Comparison of ENCODE assay signal across 8 cellular contexts in the genomic region with DNA sequence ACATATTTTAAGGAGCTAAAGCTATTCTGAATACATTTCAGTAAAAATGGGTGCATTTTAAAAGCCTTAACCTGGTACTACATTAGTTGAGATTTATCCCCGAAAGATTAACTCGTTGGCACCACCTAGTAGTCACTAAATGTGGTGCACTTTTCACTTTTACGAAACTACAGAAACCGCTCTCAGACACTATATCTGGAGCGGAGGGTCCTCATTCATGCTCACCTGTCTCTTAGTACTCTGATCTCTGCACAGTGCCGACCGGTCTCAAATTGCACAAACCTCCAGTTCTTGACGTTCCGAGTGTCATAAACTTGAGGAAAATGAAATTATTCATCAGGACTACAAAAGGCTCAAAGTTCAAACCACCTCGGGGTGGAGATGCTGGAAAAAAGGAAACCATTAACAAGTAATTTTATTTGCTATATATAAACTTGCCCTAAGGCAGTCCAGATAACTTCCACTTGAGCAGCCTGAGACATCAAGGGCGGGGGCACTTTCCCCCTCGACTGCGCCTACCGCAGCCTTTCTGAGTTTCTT. TPM values are rescaled to one million over a fixed set of nuclear protein-coding genes. Genes with fewer than 3 reads are reported as not detected.
DNase-seq lines count a peak whose midpoint lies in the region; ATAC-seq and TF ChIP-seq lines count a peak whose summit lies in the region.

No MANE protein-coding gene starts in this region.

- TF ChIP-seq CTCF in HFF-Myc (IDR thresholded peaks at IDR 0.05; ENCODE audit: low read depth, low read length, missing control alignments) (peak; percentile 27), fibroblast of mammary gland (conservative IDR thresholded peaks at IDR 0.05; ENCODE audit: control insufficient read depth, insufficient read depth, low read depth, low read length) (peak; percentile 65)

- peak overlapping the region; percentile 91 for H3K27ac Mint-ChIP-seq in activated CD4-positive, alpha-beta memory T cell treated with anti-CD3 and anti-CD28 coated beads for 36 hours
- H3K27ac Mint-ChIP-seq in naive thymus-derived CD4-positive, alpha-beta T cell, result peak overlapping the region; percentile 93 to 99 (median 97)

- no peaks in the 10 kb centered on the region for H3K9me3 ChIP-seq in naive thymus-derived CD4-positive, alpha-beta T cell (ENCODE audit: control insufficient read depth in 2 of 3, low read length in 3 of 3)

- no peaks in the 10 kb centered on the region for H3K27me3 ChIP-seq in naive thymus-derived CD4-positive, alpha-beta T cell (ENCODE audit: control insufficient read depth in 2 of 2, insufficient read depth in 2 of 2, low read length in 2 of 2)

- no peaks in the 10 kb centered on the region for H3K27me3 Mint-ChIP-seq in activated CD4-positive, alpha-beta memory T cell treated with anti-CD3 and anti-CD28 coated beads for 36 hours
- no peaks in the 10 kb centered on the region for H3K27me3 Mint-ChIP-seq in naive thymus-derived CD4-positive, alpha-beta T cell

- POLR2A ChIA-PET in activated CD4-positive, alpha-beta memory T cell treated with anti-CD3 and anti-CD28 coated beads for 36 hours (lab: Charles Lee), result interaction anchor here (0.9 to 1.8 kb wide), 4 partner anchors 39 to 314 kb away, joined by 3 to 6 read pairs (median 4); partner anchors contain the start of gene UBE4B
- POLR2A ChIA-PET in naive thymus-derived CD4-positive, alpha-beta T cell (lab: Charles Lee), result interaction anchor here (0.8 to 2.0 kb wide), 2 partner anchors 30 to 33 kb away, joined by 3 to 6 read pairs; no protein-coding TSS in a partner anchor

- ATAC-seq in naive thymus-derived CD4-positive, alpha-beta T cell, result peak; percentile 54
- ATAC-seq in HG02642 (IDR thresholded peaks at IDR 0.05; ENCODE audit: poor library complexity, unreplicated experiment), result no peak

- peak; percentile 61 for DNase-seq in activated CD8-positive, alpha-beta memory T cell treated with anti-CD3 and anti-CD28 coated beads for 24 hours
- no peak for DNase-seq in activated CD8-positive, alpha-beta memory T cell treated with anti-CD3 and anti-CD28 coated beads, Interleukin-2, amount 50 U/mL, for 4 hours
- peak; percentile 33 for DNase-seq in HFF-Myc (ENCODE audit: extremely low read depth, low read depth)
- DNase-seq in NCI-H2196 (lab: John Stamatoyannopoulos, UW; ENCODE audit: unreplicated experiment), result peak; percentile 61
- DNase-seq in activated CD4-positive, alpha-beta memory T cell treated with anti-CD3 and anti-CD28 coated beads for 36 hours, result peak; percentile 25
- peak; percentile 72 for DNase-seq in fibroblast of mammary gland (ENCODE audit: low read depth)
- DNase-seq in naive thymus-derived CD4-positive, alpha-beta T cell, result peak in 8 of 9 donors; percentile 13 to 45 (median 34)

- intact Hi-C loops in activated CD4-positive, alpha-beta memory T cell treated with anti-CD3 and anti-CD28 coated beads for 36 hours (cut with micrococcal nuclease), result loop anchor here (1.0 to 2.0 kb wide), 2 partner anchors 67 to 486 kb away; no protein-coding TSS in a partner anchor
- intact Hi-C loops in naive thymus-derived CD4-positive, alpha-beta T cell (cut with micrococcal nuclease), result loop anchor here (1.0 to 5.0 kb wide), 6 partner anchors 67 to 1740 kb away; partner anchors contain the start of genes MAD2L2 (in 1 of the 2), PEX14 (in 1 of the 2), SLC25A33 (in 1 of the 2) and UBE4B (in 1 of the 2)

- H3K4me3 ChIP-seq in HFF-Myc (replicated peaks; ENCODE audit: low read depth, low read length) (peak overlapping the region; percentile 79), fibroblast of mammary gland (ENCODE audit: control insufficient read depth, low read depth, low read length) (peak overlapping the region; percentile 67)
- H3K4me3 ChIP-seq in naive thymus-derived CD4-positive, alpha-beta T cell (ENCODE audit: low read length), result peak overlapping the region; percentile 71

- peaks cover 10% of the 10 kb centered on the region for H3K36me3 Mint-ChIP-seq in activated CD4-positive, alpha-beta memory T cell treated with anti-CD3 and anti-CD28 coated beads for 36 hours
- peaks cover 0 to 11% (median 6%) of the 10 kb centered on the region in 5 donors for H3K36me3 Mint-ChIP-seq in naive thymus-derived CD4-positive, alpha-beta T cell

- H3K4me3 Mint-ChIP-seq in activated CD4-positive, alpha-beta memory T cell treated with anti-CD3 and anti-CD28 coated beads for 36 hours, result peak overlapping the region; percentile 99
- H3K4me3 Mint-ChIP-seq in naive thymus-derived CD4-positive, alpha-beta T cell, result peak overlapping the region; percentile 91 to 98 (median 97)

- peaks cover 0 to 9% of the 10 kb centered on the region in 2 donors for H3K4me1 ChIP-seq in naive thymus-derived CD4-positive, alpha-beta T cell (ENCODE audit: control insufficient read depth in 2 of 2, insufficient read depth in 2 of 2, low read length in 2 of 2)

- no peaks in the 10 kb centered on the region for H3K9me3 Mint-ChIP-seq in activated CD4-positive, alpha-beta memory T cell treated with anti-CD3 and anti-CD28 coated beads for 36 hours
- H3K9me3 Mint-ChIP-seq in naive thymus-derived CD4-positive, alpha-beta T cell, result no peaks in the 10 kb centered on the region

- peak overlapping the region; percentile 92 for H3K27ac ChIP-seq in naive thymus-derived CD4-positive, alpha-beta T cell (ENCODE audit: low read depth, low read length)

- peaks cover 20% of the 10 kb centered on the region for H3K4me1 Mint-ChIP-seq in activated CD4-positive, alpha-beta memory T cell treated with anti-CD3 and anti-CD28 coated beads for 36 hours (ENCODE audit: low read depth)
- peaks cover 10 to 29% (median 23%) of the 10 kb centered on the region in 7 donors for H3K4me1 Mint-ChIP-seq in naive thymus-derived CD4-positive, alpha-beta T cell

- H3K36me3 ChIP-seq in naive thymus-derived CD4-positive, alpha-beta T cell (ENCODE audit: control insufficient read depth in 2 of 3, insufficient read depth in 3 of 3, low read length in 3 of 3), result peaks cover 0 to 22% (median 0%) of the 10 kb centered on the region in 3 experiments

- CTCF ChIA-PET in activated CD4-positive, alpha-beta memory T cell treated with anti-CD3 and anti-CD28 coated beads for 36 hours (lab: Charles Lee), result interaction anchor here (0.6 to 3.1 kb wide), 18 partner anchors 11 to 488 kb away, joined by 3 to 15 read pairs (median 4); partner anchors contain the start of gene CENPS
- CTCF ChIA-PET in naive thymus-derived CD4-positive, alpha-beta T cell (lab: Charles Lee), result interaction anchor here (1.3 to 3.0 kb wide), 2 partner anchors 32 to 67 kb away, joined by 4 to 12 read pairs; no protein-coding TSS in a partner anchor

RNA-seq across cellular contexts. Expression of gene LZIC, which starts 0.7 kb away (rescaled TPM):
- total RNA-seq in activated CD4-positive, alpha-beta memory T cell treated with anti-CD3 and anti-CD28 coated beads for 36 hours, result 10 to 100 TPM; 22.0 to 22.8 TPM
- total RNA-seq in naive thymus-derived CD4-positive, alpha-beta T cell, result 10 to 100 TPM; 18.0 to 35.1 (median 31.0) TPM
- 10 to 100 TPM; 39.1 to 44.0 TPM for polyA plus RNA-seq in naive thymus-derived CD4-positive, alpha-beta T cell

RNA-seq across cellular contexts. Expression of gene NMNAT1, which starts 0.8 kb away (rescaled TPM):
- total RNA-seq in activated CD4-positive, alpha-beta memory T cell treated with anti-CD3 and anti-CD28 coated beads for 36 hours, result 1 to 10 TPM; 7.8 to 9.9 TPM
- total RNA-seq in naive thymus-derived CD4-positive, alpha-beta T cell, result 1 to 10 TPM; 2.7 to 8.3 (median 7.5) TPM
- polyA plus RNA-seq in naive thymus-derived CD4-positive, alpha-beta T cell, result 1 to 10 TPM; 5.5 to 9.5 TPM

RNA-seq across cellular contexts. Expression of gene CTNNBIP1, which starts 32.4 kb away (rescaled TPM):
- 10 to 100 TPM; 11.0 to 13.2 TPM for total RNA-seq in activated CD4-positive, alpha-beta memory T cell treated with anti-CD3 and anti-CD28 coated beads for 36 hours
- total RNA-seq in naive thymus-derived CD4-positive, alpha-beta T cell, result 10 to 100 TPM in 1 of 5 experiments, 1 to 10 TPM in 4; 6.5 to 17.2 (median 7.4) TPM
- polyA plus RNA-seq in naive thymus-derived CD4-positive, alpha-beta T cell, result 1 to 10 TPM; 5.3 to 6.5 TPM

RNA-seq across cellular contexts. Expression of gene RBP7, which starts 54.6 kb away (rescaled TPM):
- not detected for total RNA-seq in activated CD4-positive, alpha-beta memory T cell treated with anti-CD3 and anti-CD28 coated beads for 36 hours
- total RNA-seq in naive thymus-derived CD4-positive, alpha-beta T cell, result 10 to 100 TPM in 1 of 5 experiments, 1 to 10 TPM in 1, not detected in 3; 2.2 to 18.4 TPM
- polyA plus RNA-seq in naive thymus-derived CD4-positive, alpha-beta T cell, result not detected
